16 cellular contexts compared by ENCODE assay signal in the genomic region with DNA sequence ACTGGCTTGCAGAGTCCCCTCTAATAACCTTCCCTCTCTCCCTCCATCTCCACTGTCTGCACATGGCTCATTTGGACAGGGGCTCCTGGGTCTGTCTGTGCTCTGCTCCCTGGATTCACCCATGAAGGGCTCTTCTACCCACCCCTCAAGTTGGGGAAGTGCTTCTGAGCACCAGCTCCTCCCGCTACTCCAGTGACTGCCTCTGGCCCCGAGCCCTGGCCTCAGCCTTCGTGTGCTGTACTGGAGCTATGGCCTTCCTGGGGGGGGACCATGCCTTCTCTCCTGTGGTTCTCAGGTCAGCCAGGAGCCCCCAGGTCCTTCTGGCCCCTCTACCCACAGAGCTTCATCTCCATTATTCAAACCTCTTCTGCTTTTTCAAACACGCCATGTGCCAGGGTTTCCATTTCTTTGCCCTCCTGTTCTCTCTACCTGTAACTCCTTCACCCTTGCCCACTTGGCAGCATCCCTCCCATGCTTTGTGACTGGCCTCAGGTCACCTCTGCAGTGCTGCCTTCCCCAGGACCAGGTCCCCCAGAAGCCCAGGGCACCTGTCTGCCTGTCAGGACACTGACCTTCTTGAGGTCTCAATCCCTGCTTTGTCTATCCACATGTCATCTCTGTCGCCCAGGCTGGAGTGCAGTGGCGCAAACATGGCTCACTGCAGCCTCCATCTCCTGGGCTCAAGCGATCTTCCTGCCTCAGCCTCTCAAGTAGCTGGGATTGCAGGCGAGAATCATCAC. TPM values are rescaled to one million over a fixed set of nuclear protein-coding genes. Genes with fewer than 3 reads are reported as not detected.
A peak's percentile ranks its signal among the peaks of the same experiment; 100 is the strongest.
DNase-seq lines count a peak whose midpoint lies in the region; ATAC-seq, FAIRE-seq and TF ChIP-seq lines count a peak whose summit lies in the region.
"Had no signal": no experiment of that assay in that cellular context is flagged by ENCODE, and none has a peak within 500 bp of the region (broad histone marks: within the 10 kb centered on the region; RNA-seq: fewer than 3 reads in every experiment).

No MANE protein-coding gene starts in this region.

- H3K4me3 Mint-ChIP-seq in activated CD4-positive, alpha-beta memory T cell treated with anti-CD3 and anti-CD28 coated beads, Interleukin-2, amount 10 ng/mL, durations not matched to agents 7 days and 5 days: no peak overlapping the region
- H3K4me3 Mint-ChIP-seq: activated T-cell treated with anti-CD3 and anti-CD28 coated beads, Interleukin-2, amount 50 U/mL, for 24 hours; stimulated activated memory B cell treated with anti-CD40 and anti-IgM and Interleukin-4, amounts not matched to agents 10 μg/mL and 1 μg/mL and 100 μg/mL, for 72 hours had no signal

- no TSS peak for BruUV-seq in HepG2 (replicated peaks; lab: Mats Ljungman, UMichigan)

- intact Hi-C loops in adrenal gland (cut with DNase I): no loop called here
- intact Hi-C loops in heart right ventricle (cut with DNase I): loop anchor here in 2 of 10 donors (10.0 kb wide), 2 partner anchors 90 to 1030 kb away; a partner anchor contains a TSS
- intact Hi-C loops in prostate gland (cut with DNase I): no loop called here
- intact Hi-C loops in HepG2 (cut with micrococcal nuclease; ENCODE audit: unreplicated experiment): no loop called here

- no peak overlapping the region for H2AFZ ChIP-seq in HepG2 (ENCODE audit: low read length)

- peaks cover 27% of the 10 kb centered on the region for H3K4me1 ChIP-seq in A549
- peaks cover 53 to 94% of the 10 kb centered on the region in 2 donors for H3K4me1 ChIP-seq in adrenal gland (replicated peaks in 1 of 2)
- H3K4me1 ChIP-seq in heart right ventricle: peaks cover 19 to 77% (median 51%) of the 10 kb centered on the region in 9 donors
- peaks cover 6% of the 10 kb centered on the region for H3K4me1 ChIP-seq in prostate gland (replicated peaks)
- H3K4me1 ChIP-seq in HepG2 (ENCODE audit: insufficient read depth, low read length): no peaks in the 10 kb centered on the region

- no peaks in the 10 kb centered on the region for H3K36me3 Mint-ChIP-seq in activated CD4-positive, alpha-beta memory T cell treated with anti-CD3 and anti-CD28 coated beads, Interleukin-2, amount 10 ng/mL, durations not matched to agents 7 days and 5 days (ENCODE audit: low read depth)
- H3K36me3 Mint-ChIP-seq in activated naive CD4-positive, alpha-beta T cell treated with anti-CD3 and anti-CD28 coated beads, Interleukin-2, amount 50 U/mL, for 72 hours: no peaks in the 10 kb centered on the region
- H3K36me3 Mint-ChIP-seq: stimulated activated memory B cell treated with anti-CD40 and anti-IgM and Interleukin-4, amounts not matched to agents 10 μg/mL and 1 μg/mL and 100 μg/mL, for 72 hours had no signal

- TF ChIP-seq RAD21 in A549 (conservative IDR thresholded peaks at IDR 0.05 in 1 of 2, IDR thresholded peaks at IDR 0.05 in 1 of 2) (no peak), HepG2 (CRISPR knock-in tag; IDR thresholded peaks at IDR 0.05) (no peak)

- POLR2A ChIA-PET in A549 (lab: Yijun Ruan, JAX) (no interaction called here), HepG2 (lab: Yijun Ruan, JAX) (no interaction called here)
- POLR2A ChIA-PET in activated CD4-positive, alpha-beta memory T cell treated with anti-CD3 and anti-CD28 coated beads, Interleukin-2, amount 10 ng/mL, durations not matched to agents 7 days and 5 days (lab: Charles Lee): no interaction called here

- CTCF ChIA-PET in A549 (lab: Yijun Ruan, JAX): interaction anchor here (0.9 to 1.8 kb wide), 8 partner anchors 8 to 620 kb away, joined by 3 to 6 read pairs (median 4); no protein-coding TSS in a partner anchor
- CTCF ChIA-PET in HepG2 (lab: Yijun Ruan, JAX; ENCODE audit: low intra/inter-chr PET ratio, low total read pairs): no interaction called here
- CTCF ChIA-PET in activated CD4-positive, alpha-beta memory T cell treated with anti-CD3 and anti-CD28 coated beads, Interleukin-2, amount 10 ng/mL, durations not matched to agents 7 days and 5 days (lab: Charles Lee): no interaction called here

- TF ChIP-seq POLR2A in A549 (IDR thresholded peaks at IDR 0.05; ENCODE audit: low read length) (no peak), adrenal gland (IDR thresholded peaks at IDR 0.05) (no peak), prostate gland (IDR thresholded peaks at IDR 0.05) (no peak), HepG2 (IDR thresholded peaks at IDR 0.05; ENCODE audit: insufficient read depth in 1 of 2, low read depth in 2 of 2, low read length in 2 of 2) (no peak)

- H3K27me3 Mint-ChIP-seq in activated CD4-positive, alpha-beta memory T cell treated with anti-CD3 and anti-CD28 coated beads, Interleukin-2, amount 10 ng/mL, durations not matched to agents 7 days and 5 days: peaks cover 29% of the 10 kb centered on the region

- 92% methylated on average over 8 of the region's 8 CpGs for WGBS in A549 (ENCODE audit: missing lambda C conversion rate)
- 67 to 72% (median 70%) methylated on average over 6 to 8 of the region's 8 CpGs for WGBS in adrenal gland, 4 donors
- WGBS in heart right ventricle, 2 donors: 72 to 80% methylated on average over 8 of the region's 8 CpGs
- WGBS in prostate gland: 72% methylated on average over 8 of the region's 8 CpGs
- 92% methylated on average over 8 of the region's 8 CpGs for whole genome bisulfite sequencing in HepG2 (ENCODE audit: low lambda C conversion rate)

- 0 out of 2 replicates have a peak, but pooled peaks cover 2% of the 10 kb centered on the region for H4K20me1 ChIP-seq in HepG2 (ENCODE audit: insufficient read depth, low read length)

- H3K4me1 Mint-ChIP-seq in activated CD4-positive, alpha-beta memory T cell treated with anti-CD3 and anti-CD28 coated beads, Interleukin-2, amount 10 ng/mL, durations not matched to agents 7 days and 5 days: peaks cover 15% of the 10 kb centered on the region
- H3K4me1 Mint-ChIP-seq: stimulated activated memory B cell treated with anti-CD40 and anti-IgM and Interleukin-4, amounts not matched to agents 10 μg/mL and 1 μg/mL and 100 μg/mL, for 72 hours had no signal

- H3K27ac ChIP-seq in A549 (peak overlapping the region; percentile 49 to 80; a peak in 5 of 6 replicates), adrenal gland (peak overlapping the region; percentile 70 to 94 (median 94)), heart right ventricle (peak overlapping the region in 6 of 10 donors; percentile 15 to 82 (median 76)), prostate gland (peak overlapping the region; percentile 56 to 58), HepG2 (ENCODE audit: extremely low read length, insufficient read depth, low read length) (no peak overlapping the region)

- TF ChIP-seq CTCF in A549 (IDR thresholded peaks at IDR 0.05) (no peak), adrenal gland (IDR thresholded peaks at IDR 0.05) (no peak), heart right ventricle (IDR thresholded peaks at IDR 0.05) (no peak), prostate gland (IDR thresholded peaks at IDR 0.05) (no peak), HepG2 (CRISPR knock-in tag; IDR thresholded peaks at IDR 0.05) (no peak)

- no peaks in the 10 kb centered on the region for H3K79me2 ChIP-seq in HepG2 (ENCODE audit: insufficient read depth, low read length)

- no peaks in the 10 kb centered on the region for H3K9me3 Mint-ChIP-seq in activated CD4-positive, alpha-beta memory T cell treated with anti-CD3 and anti-CD28 coated beads, Interleukin-2, amount 10 ng/mL, durations not matched to agents 7 days and 5 days
- no peaks in the 10 kb centered on the region for H3K9me3 Mint-ChIP-seq in activated naive CD4-positive, alpha-beta T cell treated with anti-CD3 and anti-CD28 coated beads, Interleukin-2, amount 50 U/mL, for 72 hours
- H3K9me3 Mint-ChIP-seq: activated T-cell treated with anti-CD3 and anti-CD28 coated beads, Interleukin-2, amount 50 U/mL, for 24 hours; stimulated activated memory B cell treated with anti-CD40 and anti-IgM and Interleukin-4, amounts not matched to agents 10 μg/mL and 1 μg/mL and 100 μg/mL, for 72 hours had no signal

- H3K4me2 ChIP-seq in A549 (peak overlapping the region; percentile 56), HepG2 (ENCODE audit: low read depth, low read length) (no peak overlapping the region)

- H3K9me3 ChIP-seq in A549: no peaks in the 10 kb centered on the region
- no peaks in the 10 kb centered on the region for H3K9me3 ChIP-seq in adrenal gland (replicated peaks in 1 of 3)
- no peaks in the 10 kb centered on the region for H3K9me3 ChIP-seq in heart right ventricle
- no peaks in the 10 kb centered on the region for H3K9me3 ChIP-seq in prostate gland
- no peaks in the 10 kb centered on the region for H3K9me3 ChIP-seq in HepG2 (ENCODE audit: low read length)

- no peak overlapping the region for H3K9ac ChIP-seq in HepG2 (ENCODE audit: insufficient read depth, low read depth, low read length)

- H3K4me3 ChIP-seq in A549 (no peak overlapping the region), adrenal gland (no peak overlapping the region), heart right ventricle (no peak overlapping the region), prostate gland (no peak overlapping the region), HepG2 (replicated peaks in 1 of 3; ENCODE audit: insufficient read depth in 1 of 3, low read depth in 2 of 3, low read length in 3 of 3) (no peak overlapping the region)

- FAIRE-seq in A549 (lab: Jason Lieb, UNC): no peak
- no peak for FAIRE-seq in HepG2 (lab: Jason Lieb, UNC)

- peak in 1 of 2 experiments; percentile 19; a peak in 2 of 6 replicates for ATAC-seq in A549
- ATAC-seq in heart right ventricle: peak in 5 of 8 donors; percentile 3 to 25 (median 19)
- ATAC-seq in HepG2: no peak
- no peak for ATAC-seq in stimulated activated naive CD8-positive, alpha-beta T cell treated with anti-CD3 and anti-CD28 coated beads, Interleukin-15, Interleukin-2, amounts not matched to agents 100 U/mL and 50 U/mL, for 24 hours
- no peak for ATAC-seq in activated naive CD4-positive, alpha-beta T cell treated with anti-CD3 and anti-CD28 coated beads, Interleukin-2, amount 50 U/mL, for 72 hours
- ATAC-seq: stimulated activated memory B cell treated with anti-CD40 and anti-IgM and Interleukin-4, amounts not matched to agents 10 μg/mL and 1 μg/mL and 100 μg/mL, for 72 hours had no signal

- in situ Hi-C loops in HepG2 (cut with HindIII; ENCODE audit: extremely low pct_ligation_motif_present, low pct_unique_long_range_greater_than_20kb): no loop called here

- no peak for DNase-seq in A549 (ENCODE audit: low read depth in 1 of 2, low spot score in 1 of 2)
- peak in 4 of 7 donors; percentile 43 to 59 (median 52) for DNase-seq in adrenal gland
- no peak for DNase-seq in heart right ventricle
- no peak for DNase-seq in prostate gland (ENCODE audit: low spot score)
- DNase-seq in HepG2 (ENCODE audit: low spot score): no peak
- no peak for DNase-seq in activated CD4-positive, alpha-beta memory T cell treated with anti-CD3 and anti-CD28 coated beads, Interleukin-2, amount 10 ng/mL, durations not matched to agents 7 days and 5 days
- DNase-seq in stimulated activated naive CD8-positive, alpha-beta T cell treated with anti-CD3 and anti-CD28 coated beads, Interleukin-15, Interleukin-2, amounts not matched to agents 100 U/mL and 50 U/mL, for 24 hours: no peak
- no peak for DNase-seq in activated naive CD4-positive, alpha-beta T cell treated with anti-CD3 and anti-CD28 coated beads, Interleukin-2, amount 50 U/mL, for 72 hours (ENCODE audit: low spot score in 2 of 2)
- DNase-seq: activated CD4-positive, alpha-beta T cell treated with anti-CD3 and anti-CD28 coated beads for 4 hours; activated T-cell treated with anti-CD3 and anti-CD28 coated beads, Interleukin-2, amount 50 U/mL, for 24 hours; amniotic stem cell; KG1; NCI-H1694 treated with DMSO at 0.1 percent for 48 hours; NCI-H526 treated with DMSO at 0.1 percent for 48 hours; stimulated activated CD4-positive, alpha-beta T cell treated with anti-CD3 and anti-CD28 coated beads, Interleukin-4, amount 100 ng/mL, for 4 hours had no signal

- no peak overlapping the region for H3K27ac Mint-ChIP-seq in activated CD4-positive, alpha-beta memory T cell treated with anti-CD3 and anti-CD28 coated beads, Interleukin-2, amount 10 ng/mL, durations not matched to agents 7 days and 5 days
- no peak overlapping the region for H3K27ac Mint-ChIP-seq in activated naive CD4-positive, alpha-beta T cell treated with anti-CD3 and anti-CD28 coated beads, Interleukin-2, amount 50 U/mL, for 72 hours
- H3K27ac Mint-ChIP-seq: activated T-cell treated with anti-CD3 and anti-CD28 coated beads, Interleukin-2, amount 50 U/mL, for 24 hours; stimulated activated memory B cell treated with anti-CD40 and anti-IgM and Interleukin-4, amounts not matched to agents 10 μg/mL and 1 μg/mL and 100 μg/mL, for 72 hours had no signal

- H3K27me3 ChIP-seq in adrenal gland: no peaks in the 10 kb centered on the region
- H3K27me3 ChIP-seq in heart right ventricle: no peaks in the 10 kb centered on the region
- no peaks in the 10 kb centered on the region for H3K27me3 ChIP-seq in prostate gland (replicated peaks; ENCODE audit: insufficient read depth)
- no peaks in the 10 kb centered on the region for H3K27me3 ChIP-seq in HepG2 (ENCODE audit: control insufficient read depth in 1 of 2, insufficient read depth in 2 of 2, low read length in 2 of 2)

- H3K36me3 ChIP-seq in adrenal gland (replicated peaks in 1 of 2) (no peaks in the 10 kb centered on the region), heart right ventricle (peaks cover 0 to 5% (median 0%) of the 10 kb centered on the region in 9 donors), prostate gland (no peaks in the 10 kb centered on the region), HepG2 (replicated peaks in 1 of 2; ENCODE audit: control insufficient read depth in 1 of 2, insufficient read depth in 2 of 2, low read length in 2 of 2) (no peaks in the 10 kb centered on the region)

- TF ChIP-seq EP300 in A549 (IDR thresholded peaks at IDR 0.05) (no peak), HepG2 (IDR thresholded peaks at IDR 0.05; ENCODE audit: low read depth in 2 of 2, low read length in 2 of 2) (no peak), HepG2 (CRISPR knock-in tag; IDR thresholded peaks at IDR 0.05; ENCODE audit: borderline replicate concordance) (no peak)

RNA-seq across cellular contexts. Expression of a gene that starts 9.5 kb away (rescaled TPM):
- polyA plus RNA-seq in A549 (2011; rRNA removed): 15.5 TPM in 2 replicates
- polyA plus RNA-seq in A549 (2012; cell fraction: cytosol; rRNA removed): 6.9 and 9.8 TPM in 2 replicates
- 11.7 and 13.3 TPM in 2 replicates for polyA plus RNA-seq in A549 (2012; cell fraction: nucleus; rRNA removed)
- polyA plus RNA-seq in A549 (2017; fragmentation: RNase III; extraction: RNeasy Plus Mini Kit Qiagen cat#74134 plus additional on column Dnase treatment): 12.4 to 15.4 TPM (median 15.1 TPM) in 3 replicates
- polyA minus RNA-seq in A549 (2011; rRNA and poly(A)+ RNA removed): 20.4 and 21.2 TPM in 2 replicates
- 100 to 1,000 TPM in 1 of 8 donors, 10 to 100 TPM in 7; 41.1 to 111 (median 64.7) TPM for total RNA-seq in adrenal gland
- polyA plus RNA-seq in adrenal gland: 10 to 100 TPM; 15.2 to 37.9 (median 28.4) TPM
- total RNA-seq in heart right ventricle: 10 to 100 TPM in 2 of 10 donors, 1 to 10 TPM in 8; 2.9 to 12.5 (median 5.9) TPM
- polyA plus RNA-seq in heart right ventricle: 1 to 10 TPM; 1.8 to 5.7 TPM
- total RNA-seq in prostate gland: 10 to 100 TPM; 15.8 to 38.0 TPM
- 3.4 and 3.8 TPM in 2 replicates for total RNA-seq in HepG2 (2016; rRNA removed; fragmentation: Illumina TruSeq; extraction: Trizol)
- 1.1 and 1.3 TPM in 2 replicates for total RNA-seq in HepG2 (2016; cell fraction: cytosol; rRNA removed; fragmentation: Illumina TruSeq; extraction: Trizol; ENCODE audit: low read depth)
- total RNA-seq in HepG2 (2016; cell fraction: insoluble cytoplasmic fraction; rRNA removed; fragmentation: Illumina TruSeq; extraction: Trizol): 3.2 and 3.8 TPM in 2 replicates
- total RNA-seq in HepG2 (2016; cell fraction: membrane; rRNA removed; fragmentation: Illumina TruSeq; extraction: Trizol): 1.5 and 2.4 TPM in 2 replicates
- total RNA-seq in HepG2 (2016; cell fraction: nucleus; rRNA removed; fragmentation: Illumina TruSeq; extraction: Trizol): 3.8 TPM in 2 replicates
- polyA plus RNA-seq in HepG2 (2011; rRNA removed): 4.6 and 5.3 TPM in 2 replicates
- polyA plus RNA-seq in HepG2 (2011; cell fraction: cytosol; rRNA removed): 1.9 and 2.4 TPM in 2 replicates
- polyA plus RNA-seq in HepG2 (2011; cell fraction: nucleus; rRNA removed): 6.3 and 6.6 TPM in 2 replicates
- 3.7 and 4.6 TPM in 2 replicates for polyA plus RNA-seq in HepG2 (2012)
- 0.45 and 0.58 TPM in 2 replicates for polyA plus RNA-seq in HepG2 (2016; cell fraction: cytosol; fragmentation: Illumina TruSeq; extraction: Trizol; ENCODE audit: low read depth)
- polyA plus RNA-seq in HepG2 (2016; cell fraction: insoluble cytoplasmic fraction; fragmentation: Illumina TruSeq; extraction: Trizol; ENCODE audit: low read depth): 4.5 and 5.7 TPM in 2 replicates
- 0.58 and 1.3 TPM in 2 replicates for polyA plus RNA-seq in HepG2 (2016; cell fraction: membrane; fragmentation: Illumina TruSeq; extraction: Trizol; ENCODE audit: low read depth)
- 4.4 and 5.5 TPM in 2 replicates for polyA plus RNA-seq in HepG2 (2016; cell fraction: nucleus; fragmentation: Illumina TruSeq; extraction: Trizol; ENCODE audit: insufficient read depth, low read depth)
- polyA minus RNA-seq in HepG2 (2011; rRNA and poly(A)+ RNA removed; ENCODE audit: low replicate concordance): 6.5 and 8.9 TPM in 2 replicates
- 4.5 and 5.0 TPM in 2 replicates for polyA minus RNA-seq in HepG2 (2011; cell fraction: cytosol; rRNA and poly(A)+ RNA removed)
- polyA minus RNA-seq in HepG2 (2011; cell fraction: nucleus; rRNA and poly(A)+ RNA removed): 4.5 and 4.7 TPM in 2 replicates
- total RNA-seq in activated CD4-positive, alpha-beta memory T cell treated with anti-CD3 and anti-CD28 coated beads, Interleukin-2, amount 10 ng/mL, durations not matched to agents 7 days and 5 days: under 1 TPM; 0.25 TPM
- total RNA-seq in activated naive CD4-positive, alpha-beta T cell treated with anti-CD3 and anti-CD28 coated beads, Interleukin-2, amount 50 U/mL, for 72 hours: under 1 TPM; 0.09 to 0.64 TPM

Comparison
In these comparisons a context has a peak if more than half of its experiments do, and no peak if none do; other contexts are left out.
1. ATAC-seq: peak in heart right ventricle (5 of 8); none in HepG2 (single experiment), stimulated activated naive CD8-positive, alpha-beta T cell treated with anti-CD3 and anti-CD28 coated beads, Interleukin-15, Interleukin-2, amounts not matched to agents 100 U/mL and 50 U/mL, for 24 hours (single experiment) and activated naive CD4-positive, alpha-beta T cell treated with anti-CD3 and anti-CD28 coated beads, Interleukin-2, amount 50 U/mL, for 72 hours (0 of 2).
2. DNase-seq: peak in adrenal gland (4 of 7); none in A549 (0 of 2), heart right ventricle (0 of 2), prostate gland (single experiment), HepG2 (single experiment), activated CD4-positive, alpha-beta memory T cell treated with anti-CD3 and anti-CD28 coated beads, Interleukin-2, amount 10 ng/mL, durations not matched to agents 7 days and 5 days (single experiment), stimulated activated naive CD8-positive, alpha-beta T cell treated with anti-CD3 and anti-CD28 coated beads, Interleukin-15, Interleukin-2, amounts not matched to agents 100 U/mL and 50 U/mL, for 24 hours (single experiment) and activated naive CD4-positive, alpha-beta T cell treated with anti-CD3 and anti-CD28 coated beads, Interleukin-2, amount 50 U/mL, for 72 hours (0 of 2).